Comparison of ENCODE assay signal across 10 cellular contexts in genomic region chr7:106021211-106022067, GRCh38. TPM values are rescaled to one million over a fixed set of nuclear protein-coding genes. Genes with fewer than 3 reads are reported as not detected.
DNase-seq lines count a peak whose midpoint lies in the region; ATAC-seq, FAIRE-seq and TF ChIP-seq lines count a peak whose summit lies in the region.
"Had no signal": no experiment of that assay in that cellular context is flagged by ENCODE, and none has a peak within 500 bp of the region (broad histone marks: within the 10 kb centered on the region; RNA-seq: fewer than 3 reads in every experiment).

No MANE protein-coding gene starts in this region.

- intact Hi-C loops in CD4-positive, alpha-beta memory T cell (cut with micrococcal nuclease): loop anchor here (1.0 to 5.0 kb wide), 10 partner anchors 12 to 1077 kb away; partner anchors contain the start of genes ATXN7L1, KMT2E and SYPL1
- intact Hi-C loops in activated CD4-positive, alpha-beta memory T cell treated with anti-CD3 and anti-CD28 coated beads for 36 hours (cut with micrococcal nuclease): loop anchor here (1.0 to 2.0 kb wide), 7 partner anchors 12 to 346 kb away; no protein-coding TSS in a partner anchor

- H3K4me2 ChIP-seq in KMS-11: peak overlapping the region; percentile 83

- WGBS in small intestine, 3 donors: 88 to 94% (median 90%) methylated on average over 10 of the region's 10 CpGs

- no peak for TF ChIP-seq CTCF in KMS-11 (conservative IDR thresholded peaks at IDR 0.05; ENCODE audit: low read depth, low read length)

- H3K4me3 Mint-ChIP-seq in CD4-positive, alpha-beta memory T cell: peak overlapping the region; percentile 5 to 82 (median 70)
- H3K4me3 Mint-ChIP-seq in activated CD4-positive, alpha-beta memory T cell treated with anti-CD3 and anti-CD28 coated beads for 36 hours: no peak overlapping the region

- H3K4me1 Mint-ChIP-seq in CD4-positive, alpha-beta memory T cell: peaks cover 40 to 73% (median 48%) of the 10 kb centered on the region in 4 donors
- H3K4me1 Mint-ChIP-seq in activated CD4-positive, alpha-beta memory T cell treated with anti-CD3 and anti-CD28 coated beads for 36 hours (ENCODE audit: low read depth): peaks cover 43% of the 10 kb centered on the region

- CTCF ChIA-PET in CD4-positive, alpha-beta memory T cell (lab: Charles Lee; ENCODE audit: partially characterized antibody): interaction anchor here (0.7 to 8.6 kb wide), 10 partner anchors 12 to 365 kb away, joined by 3 to 109 read pairs (median 8); no protein-coding TSS in a partner anchor
- CTCF ChIA-PET in activated CD4-positive, alpha-beta memory T cell treated with anti-CD3 and anti-CD28 coated beads for 36 hours (lab: Charles Lee): interaction anchor here (0.9 to 4.9 kb wide), 12 partner anchors 11 to 364 kb away, joined by 3 to 25 read pairs (median 4); no protein-coding TSS in a partner anchor

- ATAC-seq in HG03460 (IDR thresholded peaks at IDR 0.05; ENCODE audit: unreplicated experiment): no peak

- peak overlapping the region; percentile 44; the same call in 1 of the 2 replicates for H2AFZ ChIP-seq in KMS-11 (ENCODE audit: low read depth)

- H3K9me3 ChIP-seq in CD4-positive, alpha-beta memory T cell (ENCODE audit: control insufficient read depth in 1 of 2, low read length in 2 of 2): no peaks in the 10 kb centered on the region
- H3K9me3 ChIP-seq in small intestine (ENCODE audit: control insufficient read depth, low read depth): no peaks in the 10 kb centered on the region
- H3K9me3 ChIP-seq: left ventricle myocardium inferior had no signal

- H3K9ac ChIP-seq in KMS-11: no peak overlapping the region

- no peaks in the 10 kb centered on the region for H3K79me2 ChIP-seq in KMS-11 (ENCODE audit: insufficient read depth, low read depth)

- peak overlapping the region in 1 of 2 donors; percentile 6 for H3K4me3 ChIP-seq in CD4-positive, alpha-beta memory T cell (ENCODE audit: low read length in 2 of 2)
- H3K4me3 ChIP-seq in KMS-11 (IDR thresholded peaks at IDR 0.05; ENCODE audit: insufficient read depth, low read depth, low read length) (no peak overlapping the region), small intestine (ENCODE audit: low read depth in 1 of 2, low read length in 2 of 2) (no peak overlapping the region)
- H3K4me3 ChIP-seq: left ventricle myocardium inferior had no signal

- H3K9me3 Mint-ChIP-seq in CD4-positive, alpha-beta memory T cell: peaks cover 0 to 6% (median 0%) of the 10 kb centered on the region in 8 donors
- H3K9me3 Mint-ChIP-seq in activated CD4-positive, alpha-beta memory T cell treated with anti-CD3 and anti-CD28 coated beads for 36 hours: no peaks in the 10 kb centered on the region

- peak overlapping the region; percentile 48 for H3K27ac ChIP-seq in CD4-positive, alpha-beta memory T cell (ENCODE audit: low read depth, low read length)
- H3K27ac ChIP-seq in KMS-11 (peak overlapping the region; percentile 54; the same call in 1 of the 2 replicates), small intestine (ENCODE audit: low read depth in 1 of 2, low read length in 1 of 2) (no peak overlapping the region)
- H3K27ac ChIP-seq: left ventricle myocardium inferior had no signal

- no peaks in the 10 kb centered on the region for H3K36me3 ChIP-seq in CD4-positive, alpha-beta memory T cell (ENCODE audit: insufficient read depth, low read length)
- no peaks in the 10 kb centered on the region for H3K36me3 ChIP-seq in KMS-11 (ENCODE audit: insufficient read depth)
- H3K36me3 ChIP-seq in small intestine (ENCODE audit: control insufficient read depth in 2 of 2, insufficient read depth in 2 of 2, low read length in 2 of 2): no peaks in the 10 kb centered on the region
- H3K36me3 ChIP-seq: left ventricle myocardium inferior had no signal

- H3K36me3 Mint-ChIP-seq in CD4-positive, alpha-beta memory T cell: no peaks in the 10 kb centered on the region
- no peaks in the 10 kb centered on the region for H3K36me3 Mint-ChIP-seq in activated CD4-positive, alpha-beta memory T cell treated with anti-CD3 and anti-CD28 coated beads for 36 hours

- no peak for FAIRE-seq in small intestine (lab: Jason Lieb, UNC)

- H3K27me3 Mint-ChIP-seq in CD4-positive, alpha-beta memory T cell: no peaks in the 10 kb centered on the region
- H3K27me3 Mint-ChIP-seq in activated CD4-positive, alpha-beta memory T cell treated with anti-CD3 and anti-CD28 coated beads for 36 hours: no peaks in the 10 kb centered on the region

- peak overlapping the region; percentile 88 to 99 (median 98) for H3K27ac Mint-ChIP-seq in CD4-positive, alpha-beta memory T cell
- peak overlapping the region; percentile 76 for H3K27ac Mint-ChIP-seq in activated CD4-positive, alpha-beta memory T cell treated with anti-CD3 and anti-CD28 coated beads for 36 hours

- no peak for DNase-seq in CD4-positive, alpha-beta memory T cell
- DNase-seq in activated CD4-positive, alpha-beta memory T cell treated with anti-CD3 and anti-CD28 coated beads for 36 hours: peak; percentile 24
- DNase-seq in islet precursor cell: peak; percentile 72
- DNase-seq in HUDEP-2 (lab: John Stamatoyannopoulos, UW; ENCODE audit: unreplicated experiment in 76 of 76): no peak
- DNase-seq in medulla oblongata (ENCODE audit: extremely low spot score): no peak
- no peak for DNase-seq in small intestine
- DNase-seq: DMS53, left ventricle myocardium inferior had no signal

- H4K20me1 ChIP-seq in KMS-11 (ENCODE audit: insufficient read depth): no peaks in the 10 kb centered on the region

- H3K4me1 ChIP-seq in CD4-positive, alpha-beta memory T cell (ENCODE audit: insufficient read depth, low read length): peaks cover 52% of the 10 kb centered on the region
- peaks cover 81% of the 10 kb centered on the region for H3K4me1 ChIP-seq in KMS-11 (ENCODE audit: low read depth, poor library complexity, severe bottlenecking)
- H3K4me1 ChIP-seq in small intestine (ENCODE audit: control insufficient read depth in 2 of 2, insufficient read depth in 1 of 2, low read depth in 1 of 2, low read length in 1 of 2): no peaks in the 10 kb centered on the region
- H3K4me1 ChIP-seq: left ventricle myocardium inferior had no signal

- POLR2A ChIA-PET in CD4-positive, alpha-beta memory T cell (lab: Charles Lee; ENCODE audit: partially characterized antibody): interaction anchor here (1.0 to 5.0 kb wide), 28 partner anchors 8 to 1148 kb away, joined by 3 to 30 read pairs (median 8); partner anchors contain the start of genes ATXN7L1, HBP1, RINT1 and SYPL1
- POLR2A ChIA-PET in activated CD4-positive, alpha-beta memory T cell treated with anti-CD3 and anti-CD28 coated beads for 36 hours (lab: Charles Lee): interaction anchor here (1.1 kb wide), 1 partner anchor 212 kb away, joined by 4 read pairs; no protein-coding TSS in a partner anchor

- no peaks in the 10 kb centered on the region for H3K27me3 ChIP-seq in CD4-positive, alpha-beta memory T cell (ENCODE audit: insufficient read depth, low read length)
- no peaks in the 10 kb centered on the region for H3K27me3 ChIP-seq in KMS-11 (ENCODE audit: insufficient read depth, low read depth)
- H3K27me3 ChIP-seq in small intestine (ENCODE audit: control insufficient read depth in 2 of 2, insufficient read depth in 2 of 2, low read length in 2 of 2): no peaks in the 10 kb centered on the region

RNA-seq across cellular contexts. Expression of gene CDHR3, which starts 58.4 kb away (rescaled TPM):
- 10 to 100 TPM; 11.3 to 12.1 TPM for total RNA-seq in CD4-positive, alpha-beta memory T cell
- 1 to 10 TPM; 1.3 to 2.1 TPM for polyA plus RNA-seq in CD4-positive, alpha-beta memory T cell
- total RNA-seq in activated CD4-positive, alpha-beta memory T cell treated with anti-CD3 and anti-CD28 coated beads for 36 hours: under 1 TPM; 0.57 to 0.85 TPM
- polyA plus RNA-seq in small intestine: 1 to 10 TPM; 4.1 to 6.3 (median 4.6) TPM

Comparison
In these comparisons a context has a peak if more than half of its experiments do, and no peak if none do; other contexts are left out.
1. DNase-seq: peak in activated CD4-positive, alpha-beta memory T cell treated with anti-CD3 and anti-CD28 coated beads for 36 hours (single experiment) and islet precursor cell (single experiment); none in CD4-positive, alpha-beta memory T cell (0 of 5), HUDEP-2 (0 of 76), medulla oblongata (single experiment) and small intestine (single experiment).
2. H3K27ac ChIP-seq: peak in CD4-positive, alpha-beta memory T cell (single experiment) and KMS-11 (single experiment); none in small intestine (0 of 2).
3. RNA of gene CDHR3, which starts 58.4 kb away (total RNA-seq): 11.3 to 12.1 TPM in CD4-positive, alpha-beta memory T cell; 0.57 to 0.85 TPM in activated CD4-positive, alpha-beta memory T cell treated with anti-CD3 and anti-CD28 coated beads for 36 hours; every median in the first group is over 4 times any median in the second.